Comparison of ENCODE assay signal across 23 cellular contexts in the genomic region with DNA sequence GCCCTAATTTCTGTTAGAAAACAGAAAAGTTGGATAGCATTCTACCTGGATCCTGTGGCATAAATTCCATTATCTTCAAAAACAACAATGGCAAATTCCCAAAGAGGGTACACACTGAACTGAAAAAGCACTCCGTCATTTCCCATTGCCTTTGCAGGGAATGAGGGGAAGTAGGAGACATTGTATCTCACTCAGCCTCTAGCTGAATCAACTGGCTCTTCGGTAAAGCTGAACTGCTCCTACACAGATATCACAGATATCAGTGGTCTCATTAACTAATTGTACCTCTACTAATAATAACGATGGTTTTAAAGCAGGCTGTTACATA.
DNase-seq lines count a peak whose midpoint lies in the region.
"Had no signal": no experiment of that assay in that cellular context is flagged by ENCODE, and none has a peak within 500 bp of the region (broad histone marks: within the 10 kb centered on the region; RNA-seq: fewer than 3 reads in every experiment).

No MANE protein-coding gene starts in this region.

- H2AFZ ChIP-seq in neuron (ENCODE audit: low read depth, low read length): peak overlapping the region; percentile 60
- H2AFZ ChIP-seq: GM23248 had no signal

- no peaks in the 10 kb centered on the region for H3K9me3 Mint-ChIP-seq in CD8-positive, alpha-beta memory T cell
- H3K9me3 Mint-ChIP-seq: CD4-positive, alpha-beta T cell; H9 had no signal

- no peaks in the 10 kb centered on the region for H3K27me3 ChIP-seq in CD8-positive, alpha-beta memory T cell (ENCODE audit: insufficient read depth, low read length, poor library complexity, severe bottlenecking)
- no peaks in the 10 kb centered on the region for H3K27me3 ChIP-seq in neuron (ENCODE audit: insufficient read depth, low read length)
- no peaks in the 10 kb centered on the region for H3K27me3 ChIP-seq in subcutaneous abdominal adipose tissue (ENCODE audit: control insufficient read depth in 5 of 5, insufficient read depth in 4 of 5, low read length in 5 of 5)
- H3K27me3 ChIP-seq: BE2C; BLaER1 treated with 17β-estradiol and CSF1 and Interleukin-3, amounts not matched to agents 10 nM and 100 nM had no signal

- no peaks in the 10 kb centered on the region for H3K4me1 Mint-ChIP-seq in CD8-positive, alpha-beta memory T cell
- H3K4me1 Mint-ChIP-seq: CD14-positive monocyte had no signal

- DNase-seq in CD8-positive, alpha-beta memory T cell: no peak
- DNase-seq in dermis blood vessel endothelial cell: peak; percentile 52
- no peak for DNase-seq in iPS-NIHi7 (ENCODE audit: extremely low spot score)
- DNase-seq in NCI-H1417 treated with DMSO at 0.1 percent for 48 hours (lab: John Stamatoyannopoulos, UW): no peak
- no peak for DNase-seq in NCI-H226
- no peak for DNase-seq in COLO668 (lab: John Stamatoyannopoulos, UW; ENCODE audit: unreplicated experiment)
- DNase-seq: ACHN; AML-193; BE2C; CD4-positive, alpha-beta T cell; DMS 273 treated with DMSO at 0.1 percent for 48 hours; DMS79; EL; GDM1; GM23248 had no signal

- H3K4me3 ChIP-seq in CD8-positive, alpha-beta memory T cell (ENCODE audit: low read length): no peak overlapping the region
- H3K4me3 ChIP-seq in neuron (ENCODE audit: low read length): no peak overlapping the region
- H3K4me3 ChIP-seq in subcutaneous abdominal adipose tissue (ENCODE audit: low read depth in 1 of 5, low read length in 5 of 5): no peak overlapping the region
- H3K4me3 ChIP-seq: A549; BLaER1 treated with 17β-estradiol and CSF1 and Interleukin-3, amounts not matched to agents 10 nM and 100 nM; GM12878; GM23248 had no signal

- no peak overlapping the region for H3K9ac ChIP-seq in subcutaneous abdominal adipose tissue (ENCODE audit: low read length in 5 of 5)
- H3K9ac ChIP-seq: BLaER1 treated with 17β-estradiol and CSF1 and Interleukin-3, amounts not matched to agents 10 nM and 100 nM; GM23248 had no signal

- H3K27me3 Mint-ChIP-seq in CD8-positive, alpha-beta memory T cell: no peaks in the 10 kb centered on the region
- H3K27me3 Mint-ChIP-seq: CD4-positive, alpha-beta T cell had no signal

- CTCF ChIA-PET in CD8-positive, alpha-beta memory T cell (lab: Charles Lee): no interaction called here

- H3K27ac Mint-ChIP-seq in CD8-positive, alpha-beta memory T cell: no peak overlapping the region
- H3K27ac Mint-ChIP-seq: CD4-positive, alpha-beta T cell; H9 had no signal

- no peaks in the 10 kb centered on the region for H3K36me3 ChIP-seq in CD8-positive, alpha-beta memory T cell (ENCODE audit: insufficient read depth, low read length)
- H3K36me3 ChIP-seq in neuron (ENCODE audit: insufficient read depth, low read length): no peaks in the 10 kb centered on the region
- H3K36me3 ChIP-seq in subcutaneous abdominal adipose tissue (ENCODE audit: control insufficient read depth in 5 of 5, insufficient read depth in 5 of 5, low read length in 5 of 5): no peaks in the 10 kb centered on the region
- H3K36me3 ChIP-seq: BE2C; BLaER1 treated with 17β-estradiol and CSF1 and Interleukin-3, amounts not matched to agents 10 nM and 100 nM had no signal

- POLR2A ChIA-PET in CD8-positive, alpha-beta memory T cell (lab: Charles Lee): no interaction called here

- no peaks in the 10 kb centered on the region for H3K4me1 ChIP-seq in CD8-positive, alpha-beta memory T cell (ENCODE audit: insufficient read depth, low read length)
- H3K4me1 ChIP-seq in neuron (ENCODE audit: insufficient read depth, low read length) (peaks cover 9% of the 10 kb centered on the region), subcutaneous abdominal adipose tissue (ENCODE audit: control insufficient read depth in 5 of 5, insufficient read depth in 5 of 5, low read length in 5 of 5) (peaks cover 0 to 29% (median 21%) of the 10 kb centered on the region in 5 donors)
- H3K4me1 ChIP-seq: A549; BLaER1 treated with 17β-estradiol and CSF1 and Interleukin-3, amounts not matched to agents 10 nM and 100 nM had no signal

- H3K27ac ChIP-seq in CD8-positive, alpha-beta memory T cell (ENCODE audit: low read depth, low read length): peak overlapping the region; percentile 79
- peak overlapping the region; percentile 79 for H3K27ac ChIP-seq in subcutaneous abdominal adipose tissue (ENCODE audit: low read depth, low read length)
- H3K27ac ChIP-seq: 22Rv1; A549; BLaER1 treated with 17β-estradiol and CSF1 and Interleukin-3, amounts not matched to agents 10 nM and 100 nM; GM23248 had no signal

- no peaks in the 10 kb centered on the region for H3K36me3 Mint-ChIP-seq in CD8-positive, alpha-beta memory T cell
- H3K36me3 Mint-ChIP-seq: CD14-positive monocyte had no signal

- H3K4me3 Mint-ChIP-seq in CD8-positive, alpha-beta memory T cell: no peak overlapping the region
- H3K4me3 Mint-ChIP-seq: CD14-positive monocyte; CD4-positive, alpha-beta T cell; H9 had no signal

- H3K9me3 ChIP-seq in CD8-positive, alpha-beta memory T cell (ENCODE audit: low read length): no peaks in the 10 kb centered on the region
- H3K9me3 ChIP-seq in neuron (ENCODE audit: low read length) (no peaks in the 10 kb centered on the region), subcutaneous abdominal adipose tissue (ENCODE audit: control insufficient read depth in 5 of 5, low read length in 5 of 5) (no peaks in the 10 kb centered on the region)
- H3K9me3 ChIP-seq: A549; BE2C; BLaER1 treated with 17β-estradiol and CSF1 and Interleukin-3, amounts not matched to agents 10 nM and 100 nM had no signal
